Comparison of ENCODE assay signal across 8 cellular contexts in genomic region chr5:140175367-140176027, GRCh38. TPM values are rescaled to one million over a fixed set of nuclear protein-coding genes. Genes with fewer than 3 reads are reported as not detected.
DNase-seq lines count a peak whose midpoint lies in the region; ATAC-seq, FAIRE-seq and TF ChIP-seq lines count a peak whose summit lies in the region.

No MANE protein-coding gene starts in this region.

- peaks cover 49% of the 10 kb centered on the region for H3K4me1 Mint-ChIP-seq in Calu3 (ENCODE audit: low read depth, unreplicated experiment)

- no peaks in the 10 kb centered on the region for H3K9me3 ChIP-seq in neutrophil

- no peaks in the 10 kb centered on the region for H3K36me3 ChIP-seq in neutrophil

- ATAC-seq in GM21367 (IDR thresholded peaks at IDR 0.05; ENCODE audit: unreplicated experiment) = peak; percentile 32

- POLR2A ChIA-PET in RWPE1 (lab: Yijun Ruan, JAX; ENCODE audit: low non-redundant PET) = interaction anchor here (0.6 kb wide), 1 partner anchor 991 kb away, joined by 3 read pairs; no protein-coding TSS in a partner anchor

- FAIRE-seq in frontal cortex (lab: Jason Lieb, UNC) = no peak

- H3K27me3 ChIP-seq in neutrophil = no peaks in the 10 kb centered on the region

- peaks cover 16% of the 10 kb centered on the region for H3K27me3 Mint-ChIP-seq in Calu3 (ENCODE audit: unreplicated experiment)

- no peaks in the 10 kb centered on the region for H3K9me3 Mint-ChIP-seq in Calu3 (ENCODE audit: low read depth, unreplicated experiment)

- H3K36me3 Mint-ChIP-seq in Calu3 (ENCODE audit: insufficient read depth, unreplicated experiment) = peaks cover 59% of the 10 kb centered on the region

- intact Hi-C loops in Calu3 (cut with micrococcal nuclease; ENCODE audit: unreplicated experiment) = loop anchor here (5.0 kb wide), 1 partner anchor 172 kb away; the partner anchor contains the start of gene HBEGF

- CTCF ChIA-PET in Calu3 (lab: Charles Lee) = interaction anchor here (2.2 kb wide), 1 partner anchor 10 kb away, joined by 7 read pairs; no protein-coding TSS in a partner anchor
- CTCF ChIA-PET in RWPE1 (lab: Yijun Ruan, JAX) = interaction anchor here (1.3 to 1.6 kb wide), 3 partner anchors 16 to 176 kb away, joined by 4 to 7 read pairs (median 4); no protein-coding TSS in a partner anchor

- DNase-seq in Calu3 (peak; percentile 78), HPDE6-E6E7 (ENCODE audit: extremely low spot score) (peak; percentile 43), RWPE1 (ENCODE audit: low spot score) (peak; percentile 74), frontal cortex (ENCODE audit: low spot score in 2 of 2) (peak; percentile 52 to 70)
- DNase-seq in activated naive CD4-positive, alpha-beta T cell (lab: John Stamatoyannopoulos, UW) = peak; percentile 20 to 47 (median 30)

- H3K27ac ChIP-seq in RWPE1 (peak overlapping the region; percentile 83), neutrophil (peak overlapping the region; percentile 95), temporal lobe (ENCODE audit: low read depth, low read length) (peak overlapping the region; percentile 91)

- peak overlapping the region; percentile 88 for H3K4me3 Mint-ChIP-seq in Calu3 (ENCODE audit: low read depth, unreplicated experiment)

- H3K4me1 ChIP-seq in neutrophil (ENCODE audit: control insufficient read depth in 1 of 2, insufficient read depth in 1 of 2, low read depth in 1 of 2, low read length in 1 of 2) = peaks cover 46 to 47% of the 10 kb centered on the region in 2 experiments

- peak overlapping the region; percentile 62 to 67 for H3K4me3 ChIP-seq in neutrophil (ENCODE audit: low read depth in 1 of 2, low read length in 1 of 2)

- BruUV-seq in Calu3 (replicated peaks; lab: Mats Ljungman, UMichigan) = no TSS peak

- no peak for TF ChIP-seq CTCF in Calu3 (IDR thresholded peaks at IDR 0.05; ENCODE audit: unreplicated experiment)
- no peak for TF ChIP-seq CTCF in RWPE1 (conservative IDR thresholded peaks at IDR 0.05; ENCODE audit: low read depth)
- peak; percentile 37 for TF ChIP-seq CTCF in neutrophil (IDR thresholded peaks at IDR 0.05)

- H3K27ac Mint-ChIP-seq in Calu3 (ENCODE audit: unreplicated experiment) = peak overlapping the region; percentile 97

RNA-seq across cellular contexts. Expression of gene CYSTM1, which starts 0.5 kb away (rescaled TPM):
- total RNA-seq in Calu3 (2022) (198 and 259 TPM in 2 replicates), frontal cortex (4.1 TPM), temporal lobe (2.7 TPM)

RNA-seq across cellular contexts. Expression of gene IGIP, which starts 49.8 kb away (rescaled TPM):
- total RNA-seq in Calu3 (2022) (5.9 and 6.2 TPM in 2 replicates), frontal cortex (7.7 TPM), temporal lobe (8.4 TPM)

Comparison
In these comparisons a context has a peak if more than half of its experiments do, and no peak if none do; other contexts are left out.
1. Peak in every context shown above with its lines: DNase-seq, ATAC-seq, H3K4me3 ChIP-seq and H3K27ac ChIP-seq.
2. RNA of gene CYSTM1, which starts 0.5 kb away (total RNA-seq): 198 to 259 TPM in Calu3; 4.1 TPM in frontal cortex (single experiment) and 2.7 TPM in temporal lobe (single experiment); every median in the first group is over 10 times any median in the second.